In genomic region chr13:33723365-33723764, GRCh38 we compare ENCODE assay signal across 8 cellular contexts.
A peak's percentile ranks its signal among the peaks of the same experiment; 100 is the strongest.
DNase-seq lines count a peak whose midpoint lies in the region; ATAC-seq and TF ChIP-seq lines count a peak whose summit lies in the region.

No MANE protein-coding gene starts in this region.

- no peaks in the 10 kb centered on the region for H3K9me3 ChIP-seq in lower lobe of right lung

- peaks cover 0 to 1% (median 0%) of the 10 kb centered on the region in 3 donors for H3K27me3 Mint-ChIP-seq in CD14-positive monocyte (ENCODE audit: low read depth in 3 of 3)
- no peaks in the 10 kb centered on the region for H3K27me3 Mint-ChIP-seq in activated naive CD8-positive, alpha-beta T cell treated with anti-CD3 and anti-CD28 coated beads, Interleukin-2, amount 50 U/mL, for 24 hours

- no peaks in the 10 kb centered on the region for H3K27me3 ChIP-seq in lower lobe of right lung (ENCODE audit: low read depth)

- peak overlapping the region in 4 of 7 donors; percentile 3 to 77 (median 48) for H3K27ac Mint-ChIP-seq in CD14-positive monocyte
- peak overlapping the region; percentile 60 for H3K27ac Mint-ChIP-seq in activated naive CD8-positive, alpha-beta T cell treated with anti-CD3 and anti-CD28 coated beads, Interleukin-2, amount 50 U/mL, for 24 hours

- peaks cover 53% of the 10 kb centered on the region for H3K4me1 ChIP-seq in lower lobe of right lung

- intact Hi-C loops in CD14-positive monocyte (cut with micrococcal nuclease) (loop anchor here (5.0 to 10.0 kb wide), 3 partner anchors 179 to 496 kb away; no protein-coding TSS in a partner anchor), lower lobe of right lung (cut with DNase I) (no loop called here)

- peak overlapping the region; percentile 58 for H3K27ac ChIP-seq in lower lobe of right lung

- H3K4me3 Mint-ChIP-seq in CD14-positive monocyte = no peak overlapping the region
- no peak overlapping the region for H3K4me3 Mint-ChIP-seq in activated naive CD8-positive, alpha-beta T cell treated with anti-CD3 and anti-CD28 coated beads, Interleukin-2, amount 50 U/mL, for 24 hours

- no peak for DNase-seq in CD14-positive monocyte (ENCODE audit: low spot score)
- no peak for DNase-seq in activated naive CD8-positive, alpha-beta T cell treated with anti-CD3 and anti-CD28 coated beads, Interleukin-2, amount 50 U/mL, for 24 hours
- DNase-seq in lower lobe of right lung = no peak
- DNase-seq in NCI-H2196 treated with DMSO at 0.1 percent for 48 hours (lab: John Stamatoyannopoulos, UW; ENCODE audit: unreplicated experiment) = no peak
- DNase-seq in activated effector memory CD4-positive, alpha-beta T cell treated with Interleukin-2 at 50 U/mL for 16 hours = no peak

- TF ChIP-seq CTCF in CD14-positive monocyte (IDR thresholded peaks at IDR 0.05) (no peak), lower lobe of right lung (IDR thresholded peaks at IDR 0.05) (no peak)

- H3K4me1 Mint-ChIP-seq in CD14-positive monocyte = peaks cover 42% of the 10 kb centered on the region
- peaks cover 29% of the 10 kb centered on the region for H3K4me1 Mint-ChIP-seq in activated naive CD8-positive, alpha-beta T cell treated with anti-CD3 and anti-CD28 coated beads, Interleukin-2, amount 50 U/mL, for 24 hours

- no peaks in the 10 kb centered on the region for H3K36me3 Mint-ChIP-seq in CD14-positive monocyte
- H3K36me3 Mint-ChIP-seq in activated naive CD8-positive, alpha-beta T cell treated with anti-CD3 and anti-CD28 coated beads, Interleukin-2, amount 50 U/mL, for 24 hours (ENCODE audit: low read depth) = no peaks in the 10 kb centered on the region

- H3K9me3 Mint-ChIP-seq in CD14-positive monocyte = peaks cover 0 to 3% (median 0%) of the 10 kb centered on the region in 7 donors
- H3K9me3 Mint-ChIP-seq in activated naive CD8-positive, alpha-beta T cell treated with anti-CD3 and anti-CD28 coated beads, Interleukin-2, amount 50 U/mL, for 24 hours = no peaks in the 10 kb centered on the region

- ATAC-seq in HG03159 (IDR thresholded peaks at IDR 0.05; ENCODE audit: unreplicated experiment) = peak; percentile 7
- ATAC-seq in activated naive CD8-positive, alpha-beta T cell treated with anti-CD3 and anti-CD28 coated beads, Interleukin-2, amount 50 U/mL, for 24 hours = no peak
- ATAC-seq in lower lobe of right lung = no peak
- ATAC-seq in HG02852 (IDR thresholded peaks at IDR 0.05; ENCODE audit: unreplicated experiment) = no peak
- ATAC-seq in HG02763 (IDR thresholded peaks at IDR 0.05; ENCODE audit: unreplicated experiment) = no peak

- no peak overlapping the region for H3K4me3 ChIP-seq in lower lobe of right lung

- H3K36me3 ChIP-seq in lower lobe of right lung = no peaks in the 10 kb centered on the region
